Comparison of ENCODE assay signal across 28 cellular contexts in the genomic region with DNA sequence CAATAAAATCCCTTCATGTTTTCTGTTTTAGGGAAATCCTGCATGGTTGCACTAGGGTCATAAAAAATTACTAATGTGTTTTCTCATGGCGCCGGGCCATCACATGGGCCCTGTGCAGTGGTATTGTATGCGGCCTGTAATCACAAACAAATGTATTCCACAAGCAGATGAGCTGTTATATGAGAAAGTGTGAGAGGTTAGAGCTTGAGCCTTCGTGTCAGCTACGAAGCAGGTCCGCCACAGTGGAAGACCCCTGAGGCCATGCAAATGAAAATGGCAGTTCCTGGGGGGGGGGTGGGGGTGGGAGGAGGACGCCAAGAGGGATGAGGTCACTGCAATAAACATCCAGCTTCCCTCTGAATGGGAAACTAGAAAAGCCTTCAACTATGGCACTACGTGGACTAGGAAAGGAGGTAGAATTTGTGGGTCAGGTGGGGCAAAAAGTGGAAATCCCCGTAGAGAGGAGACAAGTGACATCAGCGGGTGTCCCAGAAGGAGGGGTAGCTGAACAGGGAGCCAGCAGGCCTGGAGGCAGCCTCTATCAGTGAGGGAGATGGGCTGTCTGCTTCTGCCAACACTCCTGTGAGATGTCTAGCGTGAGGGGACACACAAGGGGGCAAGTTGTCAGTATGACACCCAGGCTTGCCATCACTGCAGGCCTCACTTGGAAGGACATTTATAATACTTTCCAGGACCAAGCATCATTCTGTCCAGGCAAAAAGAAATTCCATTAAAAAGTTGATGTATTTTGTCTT.
DNase-seq lines count a peak whose midpoint lies in the region; ATAC-seq and TF ChIP-seq lines count a peak whose summit lies in the region.
"Had no signal": no experiment of that assay in that cellular context is flagged by ENCODE, and none has a peak within 500 bp of the region (broad histone marks: within the 10 kb centered on the region; RNA-seq: fewer than 3 reads in every experiment).

No MANE protein-coding gene starts in this region.

- H3K4me1 ChIP-seq in HEK293 (ENCODE audit: control insufficient read depth, insufficient read depth, low read length) (peaks cover 10% of the 10 kb centered on the region), ectodermal cell (ENCODE audit: control insufficient read depth, insufficient read depth, low read length) (no peaks in the 10 kb centered on the region)
- H3K4me1 ChIP-seq: Peyer's patch, suprapubic skin had no signal

- peaks cover 19% of the 10 kb centered on the region for H3K4me1 Mint-ChIP-seq in mesothelial cell of epicardium
- H3K4me1 Mint-ChIP-seq: CD4-positive, alpha-beta memory T cell; naive B cell had no signal

- TF ChIP-seq CTCF in HEK293 (tag by site-specific recombination; IDR thresholded peaks at IDR 0.05), result no peak
- TF ChIP-seq CTCF in mesothelial cell of epicardium (IDR thresholded peaks at IDR 0.05; ENCODE audit: unreplicated experiment), result no peak
- TF ChIP-seq CTCF in coronary artery (IDR thresholded peaks at IDR 0.05), result no peak

- H3K4me3 Mint-ChIP-seq in mesothelial cell of epicardium, result peak overlapping the region; percentile 30
- H3K4me3 Mint-ChIP-seq: activated CD4-positive, alpha-beta memory T cell treated with anti-CD3 and anti-CD28 coated beads for 36 hours; CD4-positive, alpha-beta memory T cell; central memory CD8-positive, alpha-beta T cell; effector memory CD8-positive, alpha-beta T cell; naive B cell; T-helper 2 cell treated with Interferon-gamma antibody and Interleukin-4, amounts not matched to agents 5 μg/mL and 100 μg/mL, for 36 hours; WTC11 had no signal

- H3K27me3 ChIP-seq in ectodermal cell (ENCODE audit: control insufficient read depth, insufficient read depth, low read length, poor library complexity, severe bottlenecking), result no peaks in the 10 kb centered on the region
- H3K27me3 ChIP-seq: Peyer's patch, suprapubic skin had no signal

- H3K4me3 ChIP-seq in HEK293 (ENCODE audit: low read depth, low read length), result no peak overlapping the region
- H3K4me3 ChIP-seq in ectodermal cell (ENCODE audit: insufficient read depth, low read depth, low read length), result no peak overlapping the region
- no peak overlapping the region for H3K4me3 ChIP-seq in coronary artery
- H3K4me3 ChIP-seq: esophagus squamous epithelium, Peyer's patch, suprapubic skin had no signal

- ATAC-seq in HG02938 (IDR thresholded peaks at IDR 0.05; ENCODE audit: unreplicated experiment) (no peak), GM18909 (IDR thresholded peaks at IDR 0.05; ENCODE audit: poor library complexity, unreplicated experiment) (no peak)
- ATAC-seq: effector memory CD8-positive, alpha-beta T cell; WTC11 had no signal

- no peak overlapping the region for H3K27ac ChIP-seq in HEK293 (ENCODE audit: extremely low read depth, low read depth, low read length)
- H3K27ac ChIP-seq in ectodermal cell (ENCODE audit: insufficient read depth, low read depth, low read length, poor library complexity, severe bottlenecking), result peak overlapping the region; percentile 16
- no peak overlapping the region for H3K27ac ChIP-seq in coronary artery
- H3K27ac ChIP-seq: esophagus squamous epithelium, Peyer's patch, suprapubic skin had no signal

- DNase-seq in AG20443 (ENCODE audit: low spot score) (peak; percentile 45), mesothelial cell of epicardium (ENCODE audit: low spot score in 2 of 2, unreplicated experiment in 2 of 2) (no peak), cerebellum (ENCODE audit: low spot score) (no peak), coronary artery (ENCODE audit: low spot score) (no peak)
- DNase-seq: activated CD4-positive, alpha-beta memory T cell treated with anti-CD3 and anti-CD28 coated beads for 36 hours; activated naive CD4-positive, alpha-beta T cell; activated T-cell treated with anti-CD3 and anti-CD28 coated beads, Interleukin-2, amount 50 U/mL, for 1 hour; amygdala; CD4-positive, alpha-beta memory T cell; effector memory CD8-positive, alpha-beta T cell; esophagus squamous epithelium; glutamatergic neuron; HCEC 1CT; naive B cell; NCI-H1105 treated with DMSO at 0.1 percent for 48 hours; NCI-H2081 treated with DMSO at 0.1 percent for 48 hours; NCI-H446 treated with DMSO at 0.1 percent for 48 hours; NK-92 treated with Interleukin-12 subunit alpha and Interleukin-12 subunit beta, amount 100 ng/mL, for 24 hours; Peyer's patch; SK-N-SH had no signal

- H3K36me3 Mint-ChIP-seq in mesothelial cell of epicardium, result no peaks in the 10 kb centered on the region
- H3K36me3 Mint-ChIP-seq: activated CD4-positive, alpha-beta memory T cell treated with anti-CD3 and anti-CD28 coated beads for 36 hours; CD4-positive, alpha-beta memory T cell; WTC11 had no signal

- no peaks in the 10 kb centered on the region for H3K27me3 Mint-ChIP-seq in mesothelial cell of epicardium (ENCODE audit: low read depth)
- H3K27me3 Mint-ChIP-seq: activated CD4-positive, alpha-beta memory T cell treated with anti-CD3 and anti-CD28 coated beads for 36 hours; central memory CD8-positive, alpha-beta T cell; effector memory CD8-positive, alpha-beta T cell had no signal

- WGBS in ectodermal cell, 2 experiments, result 73 to 76% methylated on average over 8 to 11 of the region's 11 CpGs

- H3K9me3 Mint-ChIP-seq in mesothelial cell of epicardium, result peaks cover 7% of the 10 kb centered on the region
- H3K9me3 Mint-ChIP-seq: activated CD4-positive, alpha-beta memory T cell treated with anti-CD3 and anti-CD28 coated beads for 36 hours; central memory CD8-positive, alpha-beta T cell; effector memory CD8-positive, alpha-beta T cell; WTC11 had no signal

- CTCF ChIA-PET in HEK293 (lab: Yijun Ruan, JAX), result interaction anchor here (0.6 kb wide), 2 partner anchors 24 to 1541 kb away, joined by 3 to 5 read pairs; no protein-coding TSS in a partner anchor

- H3K36me3 ChIP-seq in HEK293 (ENCODE audit: control insufficient read depth in 2 of 2, insufficient read depth in 1 of 2, low read length in 2 of 2) (no peaks in the 10 kb centered on the region), ectodermal cell (ENCODE audit: control insufficient read depth, insufficient read depth, low read length) (no peaks in the 10 kb centered on the region)
- H3K36me3 ChIP-seq: esophagus squamous epithelium, Peyer's patch, suprapubic skin had no signal

- H3K27ac Mint-ChIP-seq in mesothelial cell of epicardium, result peak overlapping the region; percentile 91
- H3K27ac Mint-ChIP-seq: activated CD4-positive, alpha-beta memory T cell treated with anti-CD3 and anti-CD28 coated beads for 36 hours; CD4-positive, alpha-beta memory T cell; effector memory CD8-positive, alpha-beta T cell; naive B cell; T-helper 2 cell treated with Interferon-gamma antibody and Interleukin-4, amounts not matched to agents 5 μg/mL and 100 μg/mL, for 36 hours; WTC11 had no signal

- H3K9me3 ChIP-seq in HEK293 (ENCODE audit: control insufficient read depth, insufficient read depth, low read depth, low read length) (no peaks in the 10 kb centered on the region), ectodermal cell (ENCODE audit: control insufficient read depth, low read length) (no peaks in the 10 kb centered on the region)
- H3K9me3 ChIP-seq: esophagus squamous epithelium, Peyer's patch, SK-N-SH, suprapubic skin had no signal

- POLR2A ChIA-PET in HEK293 (lab: Yijun Ruan, JAX), result no interaction called here

TF ChIP-seq in HEK293, 187 proteins besides CTCF, POLR2A, EP300 and RAD21 (continues in another document):
- TF ChIP-seq, protein P1, sequence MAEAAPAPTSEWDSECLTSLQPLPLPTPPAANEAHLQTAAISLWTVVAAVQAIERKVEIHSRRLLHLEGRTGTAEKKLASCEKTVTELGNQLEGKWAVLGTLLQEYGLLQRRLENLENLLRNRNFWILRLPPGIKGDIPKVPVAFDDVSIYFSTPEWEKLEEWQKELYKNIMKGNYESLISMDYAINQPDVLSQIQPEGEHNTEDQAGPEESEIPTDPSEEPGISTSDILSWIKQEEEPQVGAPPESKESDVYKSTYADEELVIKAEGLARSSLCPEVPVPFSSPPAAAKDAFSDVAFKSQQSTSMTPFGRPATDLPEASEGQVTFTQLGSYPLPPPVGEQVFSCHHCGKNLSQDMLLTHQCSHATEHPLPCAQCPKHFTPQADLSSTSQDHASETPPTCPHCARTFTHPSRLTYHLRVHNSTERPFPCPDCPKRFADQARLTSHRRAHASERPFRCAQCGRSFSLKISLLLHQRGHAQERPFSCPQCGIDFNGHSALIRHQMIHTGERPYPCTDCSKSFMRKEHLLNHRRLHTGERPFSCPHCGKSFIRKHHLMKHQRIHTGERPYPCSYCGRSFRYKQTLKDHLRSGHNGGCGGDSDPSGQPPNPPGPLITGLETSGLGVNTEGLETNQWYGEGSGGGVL (tag by site-specific recombination; IDR thresholded peaks at IDR 0.05), result peak; percentile 30; the same call in 1 of the 2 replicates
- TF ChIP-seq GLI4 (tag by site-specific recombination; IDR thresholded peaks at IDR 0.05), result no peak
- no peak for TF ChIP-seq ZFP41 (tag by site-specific recombination; IDR thresholded peaks at IDR 0.05; ENCODE audit: borderline replicate concordance)
- TF ChIP-seq, protein P2, sequence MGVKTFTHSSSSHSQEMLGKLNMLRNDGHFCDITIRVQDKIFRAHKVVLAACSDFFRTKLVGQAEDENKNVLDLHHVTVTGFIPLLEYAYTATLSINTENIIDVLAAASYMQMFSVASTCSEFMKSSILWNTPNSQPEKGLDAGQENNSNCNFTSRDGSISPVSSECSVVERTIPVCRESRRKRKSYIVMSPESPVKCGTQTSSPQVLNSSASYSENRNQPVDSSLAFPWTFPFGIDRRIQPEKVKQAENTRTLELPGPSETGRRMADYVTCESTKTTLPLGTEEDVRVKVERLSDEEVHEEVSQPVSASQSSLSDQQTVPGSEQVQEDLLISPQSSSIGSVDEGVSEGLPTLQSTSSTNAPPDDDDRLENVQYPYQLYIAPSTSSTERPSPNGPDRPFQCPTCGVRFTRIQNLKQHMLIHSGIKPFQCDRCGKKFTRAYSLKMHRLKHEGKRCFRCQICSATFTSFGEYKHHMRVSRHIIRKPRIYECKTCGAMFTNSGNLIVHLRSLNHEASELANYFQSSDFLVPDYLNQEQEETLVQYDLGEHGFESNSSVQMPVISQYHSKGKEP (tag by site-specific recombination; IDR thresholded peaks at IDR 0.05), result peak; percentile 11; the same call in 1 of the 2 replicates
- TF ChIP-seq ZIC2 (tag by site-specific recombination; IDR thresholded peaks at IDR 0.05), result 0 out of 2 replicates have a peak, but pooled peaks have one; percentile 10
- TF ChIP-seq, protein P3, sequence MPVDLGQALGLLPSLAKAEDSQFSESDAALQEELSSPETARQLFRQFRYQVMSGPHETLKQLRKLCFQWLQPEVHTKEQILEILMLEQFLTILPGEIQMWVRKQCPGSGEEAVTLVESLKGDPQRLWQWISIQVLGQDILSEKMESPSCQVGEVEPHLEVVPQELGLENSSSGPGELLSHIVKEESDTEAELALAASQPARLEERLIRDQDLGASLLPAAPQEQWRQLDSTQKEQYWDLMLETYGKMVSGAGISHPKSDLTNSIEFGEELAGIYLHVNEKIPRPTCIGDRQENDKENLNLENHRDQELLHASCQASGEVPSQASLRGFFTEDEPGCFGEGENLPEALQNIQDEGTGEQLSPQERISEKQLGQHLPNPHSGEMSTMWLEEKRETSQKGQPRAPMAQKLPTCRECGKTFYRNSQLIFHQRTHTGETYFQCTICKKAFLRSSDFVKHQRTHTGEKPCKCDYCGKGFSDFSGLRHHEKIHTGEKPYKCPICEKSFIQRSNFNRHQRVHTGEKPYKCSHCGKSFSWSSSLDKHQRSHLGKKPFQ (tag by site-specific recombination; IDR thresholded peaks at IDR 0.05), result no peak
